In genomic region chr20:38034108-38034649, GRCh38 we compare ENCODE assay signal across 7 cellular contexts. TPM values are rescaled to one million over a fixed set of nuclear protein-coding genes. Genes with fewer than 3 reads are reported as not detected.
DNase-seq lines count a peak whose midpoint lies in the region; ATAC-seq lines count a peak whose summit lies in the region.

No MANE protein-coding gene starts in this region.

- no peaks in the 10 kb centered on the region for H3K9me3 ChIP-seq in mucosa of stomach (ENCODE audit: control insufficient read depth, low read length)

- H3K27me3 ChIP-seq in mucosa of stomach (ENCODE audit: control insufficient read depth, insufficient read depth, low read length), result no peaks in the 10 kb centered on the region

- peaks cover 6% of the 10 kb centered on the region for H3K36me3 ChIP-seq in mucosa of stomach (ENCODE audit: control insufficient read depth, insufficient read depth, low read length)

- peak overlapping the region; percentile 92 for H3K9ac ChIP-seq in mucosa of stomach (ENCODE audit: low read length)

- H3K27ac ChIP-seq in cingulate gyrus (ENCODE audit: low read depth, low read length), result peak overlapping the region; percentile 86

- peak; percentile 19 for ATAC-seq in GM21360 (IDR thresholded peaks at IDR 0.05; ENCODE audit: unreplicated experiment)

- H3K4me3 ChIP-seq in mucosa of stomach (ENCODE audit: low read length), result peak overlapping the region; percentile 83

- H3K4me1 ChIP-seq in mucosa of stomach (ENCODE audit: control insufficient read depth, insufficient read depth, low read length), result peaks cover 22% of the 10 kb centered on the region

- DNase-seq in M059J (ENCODE audit: low read depth), result peak; percentile 18
- no peak for DNase-seq in activated gamma-delta T cell treated with Interleukin-2 at 50 U/mL for 16 hours
- no peak for DNase-seq in HCEC 1CT
- DNase-seq in RPMI8226, result no peak

RNA-seq across cellular contexts. Expression of gene RPRD1B, which starts 0.6 kb away (rescaled TPM):
- 22.8 and 35.5 TPM in 2 replicates for total RNA-seq in M059J (2014; rRNA removed; shearing (Covaris generic))

RNA-seq across cellular contexts. Expression of gene TTI1, which starts 0.9 kb away (rescaled TPM):
- 24.2 and 40.3 TPM in 2 replicates for total RNA-seq in M059J (2014; rRNA removed; shearing (Covaris generic))
